Comparison of ENCODE assay signal across 25 cellular contexts in genomic region chr6:21967282-21967681, GRCh38.
DNase-seq lines count a peak whose midpoint lies in the region; ATAC-seq and TF ChIP-seq lines count a peak whose summit lies in the region.
"Had no signal": no experiment of that assay in that cellular context is flagged by ENCODE, and none has a peak within 500 bp of the region (broad histone marks: within the 10 kb centered on the region; RNA-seq: fewer than 3 reads in every experiment).

No MANE protein-coding gene starts in this region.

- peak overlapping the region in 9 of 11 experiments; percentile 58 to 86 (median 77); a peak in 18 of 22 replicates for H3K9ac ChIP-seq in BLaER1 treated with 17β-estradiol and CSF1 and Interleukin-3, amounts not matched to agents 10 nM and 100 nM
- H3K9ac ChIP-seq in parathyroid adenoma, result no peak overlapping the region
- H3K9ac ChIP-seq: GM23248 had no signal

- peaks cover 66 to 95% (median 80%) of the 10 kb centered on the region in 10 experiments for H3K4me1 ChIP-seq in BLaER1 treated with 17β-estradiol and CSF1 and Interleukin-3, amounts not matched to agents 10 nM and 100 nM
- H3K4me1 ChIP-seq in hepatocyte (ENCODE audit: insufficient read depth) (peaks cover 30% of the 10 kb centered on the region), parathyroid adenoma (peaks cover 9% of the 10 kb centered on the region), uterus (no peaks in the 10 kb centered on the region)

- ATAC-seq in HG02759 (IDR thresholded peaks at IDR 0.05; ENCODE audit: unreplicated experiment), result no peak
- ATAC-seq: Panc1 had no signal

- peak overlapping the region in 9 of 10 experiments; percentile 12 to 67 (median 61); a peak in 16 of 20 replicates for H3K4me3 ChIP-seq in BLaER1 treated with 17β-estradiol and CSF1 and Interleukin-3, amounts not matched to agents 10 nM and 100 nM
- H3K4me3 ChIP-seq in hepatocyte (no peak overlapping the region), parathyroid adenoma (ENCODE audit: low read depth, low read length) (no peak overlapping the region), uterus (no peak overlapping the region)
- H3K4me3 ChIP-seq: GM23248 had no signal

- TF ChIP-seq POLR2A in uterus (IDR thresholded peaks at IDR 0.05), result no peak

- H4K20me1 ChIP-seq in BLaER1 treated with 17β-estradiol and CSF1 and Interleukin-3, amounts not matched to agents 10 nM and 100 nM, result no peaks in the 10 kb centered on the region
- no peaks in the 10 kb centered on the region for H4K20me1 ChIP-seq in hepatocyte (ENCODE audit: insufficient read depth, poor library complexity, severe bottlenecking)

- intact Hi-C loops in uterus (cut with DNase I; ENCODE audit: low total_unique reads), result no loop called here

- no peaks in the 10 kb centered on the region for H3K9me2 ChIP-seq in hepatocyte (replicated peaks; ENCODE audit: insufficient read depth)

- H3K27ac ChIP-seq in BLaER1 treated with 17β-estradiol and CSF1 and Interleukin-3, amounts not matched to agents 10 nM and 100 nM, result peak overlapping the region in 9 of 11 experiments; percentile 30 to 90 (median 82); a peak in 18 of 22 replicates
- H3K27ac ChIP-seq in hepatocyte, result peak overlapping the region; percentile 14
- H3K27ac ChIP-seq in parathyroid adenoma, result no peak overlapping the region
- H3K27ac ChIP-seq in uterus, result peak overlapping the region; percentile 18 to 45
- H3K27ac ChIP-seq: GM23248, HL-60, RWPE1 had no signal

- H2AFZ ChIP-seq in hepatocyte (no peak overlapping the region), parathyroid adenoma (peak overlapping the region; percentile 42)
- H2AFZ ChIP-seq: GM23248 had no signal

- H3K27me3 ChIP-seq in BLaER1 treated with 17β-estradiol and CSF1 and Interleukin-3, amounts not matched to agents 10 nM and 100 nM, result no peaks in the 10 kb centered on the region
- H3K27me3 ChIP-seq in hepatocyte (no peaks in the 10 kb centered on the region), parathyroid adenoma (ENCODE audit: control insufficient read depth, insufficient read depth, low read length) (no peaks in the 10 kb centered on the region), uterus (no peaks in the 10 kb centered on the region)

- peak overlapping the region; percentile 73 to 96 (median 85) for H3K4me2 ChIP-seq in BLaER1 treated with 17β-estradiol and CSF1 and Interleukin-3, amounts not matched to agents 10 nM and 100 nM
- H3K4me2 ChIP-seq in hepatocyte (no peak overlapping the region), parathyroid adenoma (ENCODE audit: low read length) (no peak overlapping the region)

- H3K9me3 ChIP-seq in BLaER1 treated with 17β-estradiol and CSF1 and Interleukin-3, amounts not matched to agents 10 nM and 100 nM (replicated peaks in 1 of 11), result peaks cover 0 to 7% (median 0%) of the 10 kb centered on the region in 11 experiments; a peak in 5 of 22 replicates
- H3K9me3 ChIP-seq in hepatocyte (ENCODE audit: low read depth), result no peaks in the 10 kb centered on the region
- H3K9me3 ChIP-seq in parathyroid adenoma (ENCODE audit: control insufficient read depth, low read length), result no peaks in the 10 kb centered on the region
- no peaks in the 10 kb centered on the region for H3K9me3 ChIP-seq in uterus

- H3K36me3 ChIP-seq in BLaER1 treated with 17β-estradiol and CSF1 and Interleukin-3, amounts not matched to agents 10 nM and 100 nM, result peaks cover 0 to 2% (median 0%) of the 10 kb centered on the region in 11 experiments; a peak in 4 of 22 replicates
- H3K36me3 ChIP-seq in hepatocyte (replicated peaks; ENCODE audit: insufficient read depth, low read depth), result peaks cover 3% of the 10 kb centered on the region
- no peaks in the 10 kb centered on the region for H3K36me3 ChIP-seq in parathyroid adenoma (ENCODE audit: control insufficient read depth, insufficient read depth, low read length)
- H3K36me3 ChIP-seq in uterus, result no peaks in the 10 kb centered on the region

- H3K79me2 ChIP-seq in hepatocyte (no peaks in the 10 kb centered on the region), parathyroid adenoma (no peaks in the 10 kb centered on the region)

- TF ChIP-seq CTCF in hepatocyte (IDR thresholded peaks at IDR 0.05; ENCODE audit: poor library complexity) (no peak), parathyroid adenoma (IDR thresholded peaks at IDR 0.05) (no peak), uterus (IDR thresholded peaks at IDR 0.05) (no peak)

- DNase-seq in hepatocyte (ENCODE audit: low spot score), result no peak
- DNase-seq in uterus, result no peak
- DNase-seq in HT-29 (ENCODE audit: low spot score), result no peak
- no peak for DNase-seq in foreskin melanocyte
- DNase-seq: 8988T; ACHN; CD4-positive, alpha-beta T cell; DMS53; GM23248; H7; Karpas-422; NCI-H1092; NCI-H1417 treated with DMSO at 0.1 percent for 48 hours; NCI-H1694 treated with DMSO at 0.1 percent for 48 hours; NCI-H2081; NCI-H226; NCI-H510A; NCI-H69; SHP77 had no signal

- 71% methylated on average over 6 of the region's 6 CpGs for WGBS in hepatocyte (ENCODE audit: low lambda C conversion rate, missing lambda C conversion rate)

Comparison
In these comparisons a context has a peak if more than half of its experiments do, and no peak if none do; other contexts are left out.
1. H3K4me2 ChIP-seq: peak in BLaER1 treated with 17β-estradiol and CSF1 and Interleukin-3, amounts not matched to agents 10 nM and 100 nM (11 of 11); none in hepatocyte (single experiment) and parathyroid adenoma (single experiment).
2. H3K4me3 ChIP-seq: peak in BLaER1 treated with 17β-estradiol and CSF1 and Interleukin-3, amounts not matched to agents 10 nM and 100 nM (9 of 10); none in hepatocyte (single experiment), parathyroid adenoma (single experiment) and uterus (0 of 2).